ENCODE assay signal across 12 cellular contexts in genomic region chr6:20203561-20204528, GRCh38. TPM values are rescaled to one million over a fixed set of nuclear protein-coding genes. Genes with fewer than 3 reads are reported as not detected.
DNase-seq lines count a peak whose midpoint lies in the region; ATAC-seq, FAIRE-seq and TF ChIP-seq lines count a peak whose summit lies in the region.
"Had no signal": no experiment of that assay in that cellular context is flagged by ENCODE, and none has a peak within 500 bp of the region (broad histone marks: within the 10 kb centered on the region; RNA-seq: fewer than 3 reads in every experiment).

No MANE protein-coding gene starts in this region.

- TF ChIP-seq EP300 in HepG2 (IDR thresholded peaks at IDR 0.05; ENCODE audit: low read depth in 2 of 2, low read length in 2 of 2) (no peak), HepG2 (CRISPR knock-in tag; IDR thresholded peaks at IDR 0.05; ENCODE audit: borderline replicate concordance) (no peak)

- H3K9me3 ChIP-seq in colonic mucosa (no peaks in the 10 kb centered on the region), HepG2 (ENCODE audit: low read length) (no peaks in the 10 kb centered on the region)
- H3K9me3 ChIP-seq: MG63 had no signal

- no peaks in the 10 kb centered on the region for H3K36me3 Mint-ChIP-seq in neural crest cell (ENCODE audit: low read depth)
- H3K36me3 Mint-ChIP-seq: naive B cell had no signal

- H3K79me2 ChIP-seq in HepG2 (ENCODE audit: insufficient read depth, low read length), result no peaks in the 10 kb centered on the region

- H2AFZ ChIP-seq in HepG2 (ENCODE audit: low read length), result no peak overlapping the region

- TF ChIP-seq CTCF in colonic mucosa (IDR thresholded peaks at IDR 0.05) (no peak), neural crest cell (conservative IDR thresholded peaks at IDR 0.05) (no peak), HepG2 (CRISPR knock-in tag; IDR thresholded peaks at IDR 0.05) (no peak)

- H3K4me1 ChIP-seq in colonic mucosa (peaks cover 31% of the 10 kb centered on the region), HepG2 (ENCODE audit: insufficient read depth, low read length) (no peaks in the 10 kb centered on the region)

- ATAC-seq in HepG2, result no peak
- ATAC-seq: PC-3 had no signal

- no peak overlapping the region for H3K4me3 ChIP-seq in colonic mucosa
- H3K4me3 ChIP-seq in HepG2 (replicated peaks in 1 of 3; ENCODE audit: insufficient read depth in 1 of 3, low read depth in 2 of 3, low read length in 3 of 3), result no peak overlapping the region
- H3K4me3 ChIP-seq: MG63 had no signal

- H3K36me3 ChIP-seq in colonic mucosa (no peaks in the 10 kb centered on the region), HepG2 (replicated peaks in 1 of 2; ENCODE audit: control insufficient read depth in 1 of 2, insufficient read depth in 2 of 2, low read length in 2 of 2) (no peaks in the 10 kb centered on the region)
- H3K36me3 ChIP-seq: MG63 had no signal

- in situ Hi-C loops in HepG2 (cut with HindIII; ENCODE audit: extremely low pct_ligation_motif_present, low pct_unique_long_range_greater_than_20kb), result no loop called here

- WGBS in HepG2 (ENCODE audit: low lambda C conversion rate), result 28% methylated on average over 8 of the region's 8 CpGs

- peaks cover 3% of the 10 kb centered on the region for H3K27me3 Mint-ChIP-seq in neural crest cell (ENCODE audit: low read depth)
- H3K27me3 Mint-ChIP-seq: naive B cell had no signal

- H4K20me1 ChIP-seq in HepG2 (ENCODE audit: insufficient read depth, low read length), result no peaks in the 10 kb centered on the region

- BruUV-seq in HepG2 (replicated peaks; lab: Mats Ljungman, UMichigan), result no TSS peak

- peak; percentile 39 for DNase-seq in ELF-1 (ENCODE audit: low read depth, low spot score)
- peak; percentile 68 for DNase-seq in M059J (ENCODE audit: low read depth)
- DNase-seq in colonic mucosa, result no peak
- DNase-seq in neural crest cell (ENCODE audit: low read depth, low spot score), result no peak
- no peak for DNase-seq in NCI-H2171 treated with DMSO at 0.1 percent for 48 hours (lab: John Stamatoyannopoulos, UW)
- DNase-seq in HepG2 (ENCODE audit: low spot score), result no peak
- no peak for DNase-seq in NAMALWA (ENCODE audit: low spot score)
- no peak for DNase-seq in NCI-H774 (lab: John Stamatoyannopoulos, UW)
- DNase-seq: cerebellar nuclear complex, MG63, naive B cell, PC-3 had no signal

- H3K9me3 Mint-ChIP-seq in neural crest cell, result no peaks in the 10 kb centered on the region
- H3K9me3 Mint-ChIP-seq: naive B cell had no signal

- intact Hi-C loops in colonic mucosa (cut with DNase I), result no loop called here
- intact Hi-C loops in HepG2 (cut with micrococcal nuclease; ENCODE audit: unreplicated experiment), result no loop called here

- TF ChIP-seq POLR2A in HepG2 (IDR thresholded peaks at IDR 0.05; ENCODE audit: insufficient read depth in 1 of 2, low read depth in 2 of 2, low read length in 2 of 2), result no peak

- H3K27ac ChIP-seq in colonic mucosa, result peak overlapping the region; percentile 55
- H3K27ac ChIP-seq in HepG2 (ENCODE audit: extremely low read length, insufficient read depth, low read length), result no peak overlapping the region

- no peak overlapping the region for H3K27ac Mint-ChIP-seq in neural crest cell (ENCODE audit: unreplicated experiment)

- H3K4me2 ChIP-seq in HepG2 (ENCODE audit: low read depth, low read length), result no peak overlapping the region

- POLR2A ChIA-PET in HepG2 (lab: Yijun Ruan, JAX), result no interaction called here

- CTCF ChIA-PET in HepG2 (lab: Yijun Ruan, JAX; ENCODE audit: low intra/inter-chr PET ratio, low total read pairs), result no interaction called here

- H3K9ac ChIP-seq in colonic mucosa (ENCODE audit: low read depth in 2 of 2, low read length in 2 of 2) (peak overlapping the region in 1 of 2 donors; percentile 3), HepG2 (ENCODE audit: insufficient read depth, low read depth, low read length) (no peak overlapping the region)

- TF ChIP-seq RAD21 in HepG2 (CRISPR knock-in tag; IDR thresholded peaks at IDR 0.05), result no peak

- H3K27me3 ChIP-seq in colonic mucosa (no peaks in the 10 kb centered on the region), HepG2 (ENCODE audit: control insufficient read depth in 1 of 2, insufficient read depth in 2 of 2, low read length in 2 of 2) (no peaks in the 10 kb centered on the region)
- H3K27me3 ChIP-seq: MG63 had no signal

- H3K4me1 Mint-ChIP-seq in neural crest cell, result peaks cover 49% of the 10 kb centered on the region

- H3K4me3 Mint-ChIP-seq in neural crest cell, result peak overlapping the region; percentile 10
- H3K4me3 Mint-ChIP-seq: naive B cell had no signal

- no peak for FAIRE-seq in HepG2 (lab: Jason Lieb, UNC)

TF ChIP-seq in HepG2, 621 proteins besides CTCF, POLR2A, EP300 and RAD21 (continues in another document):
- TF ChIP-seq ZNF567 (CRISPR knock-in tag; IDR thresholded peaks at IDR 0.05; ENCODE audit: borderline replicate concordance), result no peak
- no peak for TF ChIP-seq ZNF562 (CRISPR knock-in tag; IDR thresholded peaks at IDR 0.05; ENCODE audit: borderline replicate concordance)
- TF ChIP-seq ZNF280B (CRISPR knock-in tag; IDR thresholded peaks at IDR 0.05; ENCODE audit: borderline replicate concordance), result no peak
- TF ChIP-seq ZKSCAN1 (IDR thresholded peaks at IDR 0.05; ENCODE audit: low read length), result no peak
- no peak for TF ChIP-seq THAP11 (CRISPR knock-in tag; IDR thresholded peaks at IDR 0.05)
- no peak for TF ChIP-seq STAG1 (CRISPR knock-in tag; IDR thresholded peaks at IDR 0.05)
- no peak for TF ChIP-seq NFIC (IDR thresholded peaks at IDR 0.05; ENCODE audit: low read length)
- no peak for TF ChIP-seq RBM22 (optimal IDR thresholded peaks at IDR 0.05; ENCODE audit: low read length)
- no peak for TF ChIP-seq ZFP1 (CRISPR knock-in tag; IDR thresholded peaks at IDR 0.05)
- TF ChIP-seq PRDM15 (CRISPR knock-in tag; IDR thresholded peaks at IDR 0.05), result no peak

RNA-seq across cellular contexts. Expression of gene MBOAT1, which starts 8.4 kb away (rescaled TPM):
- total RNA-seq in M059J (2014; rRNA removed; shearing (Covaris generic)), result 26.4 and 32.3 TPM in 2 replicates
- total RNA-seq in colonic mucosa, result 10 to 100 TPM; 45.7 to 54.1 TPM
- total RNA-seq in neural crest cell, result 11.4 and 12.0 TPM in 2 replicates
- not detected in 2 replicates for total RNA-seq in HepG2 (2016; rRNA removed; fragmentation: Illumina TruSeq; extraction: Trizol)
- not detected in 2 replicates for total RNA-seq in HepG2 (2016; cell fraction: cytosol; rRNA removed; fragmentation: Illumina TruSeq; extraction: Trizol; ENCODE audit: low read depth)
- total RNA-seq in HepG2 (2016; cell fraction: insoluble cytoplasmic fraction; rRNA removed; fragmentation: Illumina TruSeq; extraction: Trizol), result 0.06 TPM in 1 of 2 replicates, not detected in the other
- not detected in 2 replicates for total RNA-seq in HepG2 (2016; cell fraction: membrane; rRNA removed; fragmentation: Illumina TruSeq; extraction: Trizol)
- total RNA-seq in HepG2 (2016; cell fraction: nucleus; rRNA removed; fragmentation: Illumina TruSeq; extraction: Trizol), result not detected in 2 replicates
- polyA plus RNA-seq in HepG2 (2011; rRNA removed), result 0.04 TPM in 1 of 2 replicates, not detected in the other
- not detected in 2 replicates for polyA plus RNA-seq in HepG2 (2011; cell fraction: cytosol; rRNA removed)
- not detected in 2 replicates for polyA plus RNA-seq in HepG2 (2011; cell fraction: nucleus; rRNA removed)
- polyA plus RNA-seq in HepG2 (2012), result not detected in 2 replicates
- not detected in 2 replicates for polyA plus RNA-seq in HepG2 (2016; cell fraction: cytosol; fragmentation: Illumina TruSeq; extraction: Trizol; ENCODE audit: low read depth)
- not detected in 2 replicates for polyA plus RNA-seq in HepG2 (2016; cell fraction: insoluble cytoplasmic fraction; fragmentation: Illumina TruSeq; extraction: Trizol; ENCODE audit: low read depth)
- not detected in 2 replicates for polyA plus RNA-seq in HepG2 (2016; cell fraction: membrane; fragmentation: Illumina TruSeq; extraction: Trizol; ENCODE audit: low read depth)
- not detected in 2 replicates for polyA plus RNA-seq in HepG2 (2016; cell fraction: nucleus; fragmentation: Illumina TruSeq; extraction: Trizol; ENCODE audit: insufficient read depth, low read depth)
- 13.9 TPM in 1 of 2 replicates, not detected in the other for polyA minus RNA-seq in HepG2 (2011; rRNA and poly(A)+ RNA removed; ENCODE audit: low replicate concordance)
- not detected in 2 replicates for polyA minus RNA-seq in HepG2 (2011; cell fraction: cytosol; rRNA and poly(A)+ RNA removed)
- polyA minus RNA-seq in HepG2 (2011; cell fraction: nucleus; rRNA and poly(A)+ RNA removed), result not detected in 2 replicates

Comparison
In these comparisons a context has a peak if more than half of its experiments do, and no peak if none do; other contexts are left out.
1. DNase-seq: peak in ELF-1 (single experiment) and M059J (single experiment); none in colonic mucosa (single experiment), neural crest cell (single experiment), NCI-H2171 treated with DMSO at 0.1 percent for 48 hours (single experiment), HepG2 (single experiment), NAMALWA (single experiment) and NCI-H774 (single experiment).
2. RNA of gene MBOAT1, which starts 8.4 kb away (total RNA-seq): 45.7 to 54.1 TPM in colonic mucosa, 26.4 to 32.3 TPM in M059J and 11.4 to 12.0 TPM in neural crest cell; 0.06 TPM in HepG2; every median in the first group is over 10 times any median in the second.